In the genomic region with DNA sequence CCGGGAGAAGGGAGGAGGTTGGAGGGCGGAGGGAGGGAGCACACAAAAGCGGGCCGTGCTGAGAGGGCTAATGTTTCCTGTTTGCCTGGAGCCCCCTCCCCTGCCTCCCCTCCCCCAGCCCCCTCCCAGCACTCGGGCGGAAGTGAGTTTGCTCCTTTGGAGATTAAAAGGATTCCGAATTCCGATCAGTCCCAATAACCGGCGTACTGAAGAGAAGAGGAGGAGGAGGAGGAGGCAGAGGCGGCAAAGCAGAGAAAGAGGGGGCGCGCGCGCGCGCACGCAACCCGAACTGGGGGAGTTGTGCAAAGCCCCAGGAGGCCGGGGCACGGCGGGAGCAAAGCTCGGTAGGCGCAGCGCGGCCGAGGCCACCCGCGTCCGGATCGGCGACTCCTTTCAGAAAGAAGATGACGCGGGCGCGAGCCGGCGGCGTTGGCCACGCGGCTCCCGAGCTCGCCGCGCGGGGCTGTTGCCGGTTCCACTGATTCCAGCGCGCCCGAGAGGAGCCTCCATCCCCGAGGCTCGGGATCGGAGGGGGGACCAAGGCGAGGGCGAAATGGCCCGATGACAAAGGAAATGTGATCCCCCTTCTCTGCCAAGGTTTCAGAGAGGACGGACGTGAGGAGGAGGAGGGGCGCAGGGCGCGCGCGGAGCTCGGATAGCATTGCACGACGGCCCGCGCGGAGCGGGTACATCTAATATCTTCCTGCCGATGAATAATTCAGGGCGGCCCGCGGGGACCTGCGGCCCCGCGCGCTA, we compare ENCODE assay signal across 8 cellular contexts. TPM values are rescaled to one million over a fixed set of nuclear protein-coding genes. Genes with fewer than 3 reads are reported as not detected.
DNase-seq lines count a peak whose midpoint lies in the region; ATAC-seq and TF ChIP-seq lines count a peak whose summit lies in the region.

No MANE protein-coding gene starts in this region.

- peaks cover 77% of the 10 kb centered on the region for H3K27me3 Mint-ChIP-seq in Calu3 (ENCODE audit: unreplicated experiment)

- intact Hi-C loops in Calu3 (cut with micrococcal nuclease; ENCODE audit: unreplicated experiment) = no loop called here

- H3K27ac ChIP-seq in HUES6 (ENCODE audit: low read depth, low read length) = peak overlapping the region; percentile 98

- peak overlapping the region; percentile 77 for H3K4me3 Mint-ChIP-seq in Calu3 (ENCODE audit: low read depth, unreplicated experiment)

- H3K4me1 Mint-ChIP-seq in Calu3 (ENCODE audit: low read depth, unreplicated experiment) = no peaks in the 10 kb centered on the region

- BruUV-seq in Calu3 (replicated peaks; lab: Mats Ljungman, UMichigan) = no TSS peak

- no peak for ATAC-seq in GM21619 (IDR thresholded peaks at IDR 0.05; ENCODE audit: unreplicated experiment)

- H3K36me3 ChIP-seq in HUES6 (ENCODE audit: control insufficient read depth, insufficient read depth, low read length) = peaks cover 42% of the 10 kb centered on the region
- no peaks in the 10 kb centered on the region for H3K36me3 ChIP-seq in adipocyte (ENCODE audit: control insufficient read depth, insufficient read depth, low read length, severe bottlenecking)

- TF ChIP-seq CTCF in Calu3 (IDR thresholded peaks at IDR 0.05; ENCODE audit: unreplicated experiment) = no peak

- peak overlapping the region; percentile 98 for H3K4me3 ChIP-seq in HUES6 (ENCODE audit: low read depth, low read length)
- peak overlapping the region; percentile 79 for H3K4me3 ChIP-seq in adipocyte (ENCODE audit: low read length)

- peaks cover 30% of the 10 kb centered on the region for H3K4me1 ChIP-seq in HUES6 (ENCODE audit: control insufficient read depth, insufficient read depth, low read length)
- peaks cover 4% of the 10 kb centered on the region for H3K4me1 ChIP-seq in adipocyte (ENCODE audit: control insufficient read depth, insufficient read depth, low read length)

- H3K9me3 ChIP-seq in HUES6 (ENCODE audit: control insufficient read depth, insufficient read depth, low read depth, low read length) (no peaks in the 10 kb centered on the region), adipocyte (ENCODE audit: control insufficient read depth, low read length) (peaks cover 18% of the 10 kb centered on the region)

- H3K9me3 Mint-ChIP-seq in Calu3 (ENCODE audit: low read depth, unreplicated experiment) = no peaks in the 10 kb centered on the region

- CTCF ChIA-PET in Calu3 (lab: Charles Lee) = interaction anchor here (0.7 kb wide), 1 partner anchor 119 kb away, joined by 3 read pairs; no protein-coding TSS in a partner anchor

- H3K9ac ChIP-seq in HUES6 (ENCODE audit: low read length) = peak overlapping the region; percentile 99
- H3K9ac ChIP-seq in adipocyte (ENCODE audit: low read length) = peak overlapping the region; percentile 67

- DNase-seq in Calu3 = no peak
- peak; percentile 58 for DNase-seq in adipocyte (ENCODE audit: low read depth)
- peak; percentile 93 for DNase-seq in iPS-NIHi7 (ENCODE audit: extremely low spot score)
- DNase-seq in stimulated activated CD4-positive, alpha-beta T cell treated with anti-CD3 and anti-CD28 coated beads, Interleukin-4, amount 100 ng/mL, for 24 hours = peak; percentile 5
- DNase-seq in SIG-M5 (lab: John Stamatoyannopoulos, UW) = no peak
- no peak for DNase-seq in middle frontal gyrus (ENCODE audit: extremely low spot score, low spot score)

- H3K36me3 Mint-ChIP-seq in Calu3 (ENCODE audit: insufficient read depth, unreplicated experiment) = no peaks in the 10 kb centered on the region

- H3K27me3 ChIP-seq in HUES6 (ENCODE audit: control insufficient read depth, insufficient read depth, low read length) = no peaks in the 10 kb centered on the region
- H3K27me3 ChIP-seq in adipocyte (replicated peaks; ENCODE audit: control insufficient read depth, insufficient read depth, low read length) = peaks cover 21% of the 10 kb centered on the region

- H3K27ac Mint-ChIP-seq in Calu3 (ENCODE audit: unreplicated experiment) = no peak overlapping the region

RNA-seq across cellular contexts. Expression of a gene that starts 1.2 kb away (rescaled TPM):
- total RNA-seq in Calu3 (2022) = not detected in 2 replicates

Comparison
In these comparisons a context has a peak if more than half of its experiments do, and no peak if none do; other contexts are left out.
1. DNase-seq: peak in adipocyte (single experiment), iPS-NIHi7 (single experiment) and stimulated activated CD4-positive, alpha-beta T cell treated with anti-CD3 and anti-CD28 coated beads, Interleukin-4, amount 100 ng/mL, for 24 hours (single experiment); none in Calu3 (single experiment), SIG-M5 (single experiment) and middle frontal gyrus (single experiment).